Comparison of ENCODE assay signal across 1 cellular context in the genomic region with DNA sequence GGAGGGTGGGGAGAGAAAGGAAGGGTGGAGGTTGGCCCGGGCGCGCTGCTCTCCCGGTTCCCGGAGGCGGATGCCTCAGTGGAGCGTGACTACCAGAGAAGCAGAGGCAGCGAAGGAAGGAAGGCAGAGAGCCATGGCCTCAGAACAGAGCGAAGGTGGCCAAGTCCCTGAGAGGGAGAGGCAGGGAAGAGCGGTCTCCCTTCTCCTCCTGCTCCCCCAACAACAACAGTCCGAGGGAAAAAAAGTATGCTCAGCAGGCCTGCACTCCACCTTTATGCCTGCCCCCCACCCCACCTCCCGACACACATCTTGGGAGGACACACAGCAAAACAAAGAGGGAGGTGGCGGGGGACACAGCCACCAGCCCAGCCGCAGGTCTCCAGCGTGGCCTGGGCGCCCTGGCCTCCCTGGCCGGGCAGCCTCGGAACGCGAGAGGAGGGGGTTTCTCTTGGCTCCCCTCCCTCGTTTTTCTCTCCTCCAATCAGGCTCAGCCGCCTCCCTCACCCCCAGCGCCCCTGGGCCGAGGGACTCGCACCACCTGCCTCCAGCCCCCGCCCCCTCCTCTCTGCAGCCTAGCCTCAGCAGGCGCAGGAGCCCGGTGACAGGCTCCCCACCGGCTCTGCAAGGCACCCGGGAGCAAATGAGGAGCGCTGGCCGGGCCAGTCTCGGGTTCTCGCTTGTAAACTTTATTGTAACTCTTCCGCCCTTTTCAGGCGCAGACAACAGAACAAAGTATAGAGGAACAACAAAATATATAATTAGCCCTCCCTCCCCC.
TF ChIP-seq lines count a peak whose summit lies in the region.

No MANE protein-coding gene starts in this region.

TF ChIP-seq in A549, 52 proteins besides CTCF, POLR2A, EP300 and RAD21 (continued from another document):
- TF ChIP-seq BCL3 (IDR thresholded peaks at IDR 0.05) = no peak
